13 cellular contexts compared by ENCODE assay signal in the genomic region with DNA sequence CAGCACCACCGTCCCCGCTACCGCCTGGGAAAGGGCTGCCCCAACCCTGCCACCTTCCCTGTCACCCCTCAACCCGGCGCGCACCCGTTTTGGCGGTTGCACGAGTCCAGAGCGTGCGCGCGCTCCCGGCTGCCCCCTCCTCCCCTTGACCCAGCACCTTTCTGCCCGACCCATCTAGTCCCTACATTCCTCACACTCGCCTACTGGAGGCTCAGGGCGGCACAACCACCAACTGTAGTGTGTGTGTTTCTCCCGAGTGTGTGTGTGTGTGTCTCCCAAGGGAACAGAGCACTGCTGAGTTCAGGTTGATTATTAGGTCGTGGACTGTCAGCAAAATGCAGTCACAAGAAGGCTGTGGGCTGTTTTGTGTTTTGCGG. TPM values are rescaled to one million over a fixed set of nuclear protein-coding genes. Genes with fewer than 3 reads are reported as not detected.
A peak's percentile ranks its signal among the peaks of the same experiment; 100 is the strongest.
DNase-seq lines count a peak whose midpoint lies in the region; ATAC-seq, FAIRE-seq and TF ChIP-seq lines count a peak whose summit lies in the region.
"Not testable (repeated sequence)": the region's sequence is repeated elsewhere in the genome, so short reads cannot be mapped to it uniquely, and the experiment has no call there.
"Had no signal": no experiment of that assay in that cellular context is flagged by ENCODE, and none has a peak within 500 bp of the region (broad histone marks: within the 10 kb centered on the region; RNA-seq: fewer than 3 reads in every experiment).

No MANE protein-coding gene starts in this region.

- not testable (repeated sequence) for H3K27ac Mint-ChIP-seq in T-helper 1 cell treated with Interleukin-12 subunit alpha and Interleukin-12 subunit beta and Interleukin-4 antibody, amounts not matched to agents 30 μg/mL and 1 μg/mL, for 36 hours; activated naive CD8-positive, alpha-beta T cell; osteocyte (ENCODE audit: unreplicated experiment)

- not testable (repeated sequence) for H3K36me3 ChIP-seq in BLaER1, heart right ventricle

- peak; percentile 33 for ATAC-seq in GM21723 (IDR thresholded peaks at IDR 0.05; ENCODE audit: unreplicated experiment)
- peak; percentile 32 for ATAC-seq in HG03103 (IDR thresholded peaks at IDR 0.05; ENCODE audit: low read depth, unreplicated experiment)
- ATAC-seq in heart right ventricle: peak in 6 of 8 donors; percentile 14 to 58 (median 26)

- TF ChIP-seq CTCF in heart right ventricle (IDR thresholded peaks at IDR 0.05); osteocyte (IDR thresholded peaks at IDR 0.05): not testable (repeated sequence)

- not testable (repeated sequence) for DNase-seq in GM19239 (ENCODE audit: insufficient read length, low spot score); heart right ventricle; osteocyte (ENCODE audit: extremely low spot score, unreplicated experiment)

- not testable (repeated sequence) for H3K4me1 Mint-ChIP-seq in T-helper 1 cell treated with Interleukin-12 subunit alpha and Interleukin-12 subunit beta and Interleukin-4 antibody, amounts not matched to agents 30 μg/mL and 1 μg/mL, for 36 hours (ENCODE audit: low read depth); activated naive CD8-positive, alpha-beta T cell (ENCODE audit: low read depth); osteocyte (ENCODE audit: unreplicated experiment)

- not testable (repeated sequence) for H3K9me3 ChIP-seq in BLaER1, heart right ventricle

- WGBS in heart right ventricle, 2 donors: no CpG with 5 or more reads among the region's 20 CpGs

- not testable (repeated sequence) for H3K9me3 Mint-ChIP-seq in T-helper 1 cell treated with Interleukin-12 subunit alpha and Interleukin-12 subunit beta and Interleukin-4 antibody, amounts not matched to agents 30 μg/mL and 1 μg/mL, for 36 hours; activated naive CD8-positive, alpha-beta T cell (ENCODE audit: low read depth); osteocyte (ENCODE audit: unreplicated experiment)

- H3K4me3 ChIP-seq in BLaER1 (peak overlapping the region; percentile 65), heart right ventricle (peak overlapping the region in 8 of 10 donors; percentile 34 to 59 (median 53))

- H3K27me3 ChIP-seq in BLaER1, heart right ventricle: not testable (repeated sequence)

- H3K4me3 Mint-ChIP-seq in T-helper 1 cell treated with Interleukin-12 subunit alpha and Interleukin-12 subunit beta and Interleukin-4 antibody, amounts not matched to agents 30 μg/mL and 1 μg/mL, for 36 hours: peak overlapping the region; percentile 70
- H3K4me3 Mint-ChIP-seq in activated naive CD8-positive, alpha-beta T cell: peak overlapping the region; percentile 72
- peak overlapping the region; percentile 68 for H3K4me3 Mint-ChIP-seq in osteocyte (ENCODE audit: unreplicated experiment)

- peak; percentile 68 for FAIRE-seq in GM19239 (lab: Jason Lieb, UNC)

- H3K4me2 ChIP-seq in BLaER1: not testable (repeated sequence)

- H3K4me1 ChIP-seq in BLaER1, heart right ventricle: not testable (repeated sequence)

- H3K9ac ChIP-seq in BLaER1: not testable (repeated sequence)

- not testable (repeated sequence) for H3K27ac ChIP-seq in BLaER1, heart right ventricle

- intact Hi-C loops in heart right ventricle (cut with DNase I): not testable (repeated sequence)

- not testable (repeated sequence) for H3K27me3 Mint-ChIP-seq in T-helper 1 cell treated with Interleukin-12 subunit alpha and Interleukin-12 subunit beta and Interleukin-4 antibody, amounts not matched to agents 30 μg/mL and 1 μg/mL, for 36 hours (ENCODE audit: low read depth); activated naive CD8-positive, alpha-beta T cell; osteocyte (ENCODE audit: unreplicated experiment)

- H4K20me1 ChIP-seq in BLaER1: not testable (repeated sequence)

- not testable (repeated sequence) for H3K36me3 Mint-ChIP-seq in T-helper 1 cell treated with Interleukin-12 subunit alpha and Interleukin-12 subunit beta and Interleukin-4 antibody, amounts not matched to agents 30 μg/mL and 1 μg/mL, for 36 hours (ENCODE audit: low read depth); activated naive CD8-positive, alpha-beta T cell; osteocyte (ENCODE audit: unreplicated experiment)

RNA-seq across cellular contexts. Expression of a gene that starts 22.4 kb away (rescaled TPM):
- 10 to 100 TPM; 26.0 to 42.5 (median 36.2) TPM for total RNA-seq in heart right ventricle
- polyA plus RNA-seq in heart right ventricle: 10 to 100 TPM in 1 of 2 donors, 1 to 10 TPM in 1; 8.1 to 17.0 TPM
- 15.8 and 16.0 TPM in 2 replicates for total RNA-seq in osteocyte

RNA-seq across cellular contexts. Expression of a gene that starts 56.6 kb away (rescaled TPM):
- total RNA-seq in heart right ventricle: not detected
- not detected for polyA plus RNA-seq in heart right ventricle
- total RNA-seq in osteocyte: not detected in 2 replicates
- total RNA-seq: A172, NCI-H460, omental fat pad, thyroid gland had no signal
- polyA plus RNA-seq: SK-N-SH had no signal
